Comparison of ENCODE assay signal across 8 cellular contexts in the genomic region with DNA sequence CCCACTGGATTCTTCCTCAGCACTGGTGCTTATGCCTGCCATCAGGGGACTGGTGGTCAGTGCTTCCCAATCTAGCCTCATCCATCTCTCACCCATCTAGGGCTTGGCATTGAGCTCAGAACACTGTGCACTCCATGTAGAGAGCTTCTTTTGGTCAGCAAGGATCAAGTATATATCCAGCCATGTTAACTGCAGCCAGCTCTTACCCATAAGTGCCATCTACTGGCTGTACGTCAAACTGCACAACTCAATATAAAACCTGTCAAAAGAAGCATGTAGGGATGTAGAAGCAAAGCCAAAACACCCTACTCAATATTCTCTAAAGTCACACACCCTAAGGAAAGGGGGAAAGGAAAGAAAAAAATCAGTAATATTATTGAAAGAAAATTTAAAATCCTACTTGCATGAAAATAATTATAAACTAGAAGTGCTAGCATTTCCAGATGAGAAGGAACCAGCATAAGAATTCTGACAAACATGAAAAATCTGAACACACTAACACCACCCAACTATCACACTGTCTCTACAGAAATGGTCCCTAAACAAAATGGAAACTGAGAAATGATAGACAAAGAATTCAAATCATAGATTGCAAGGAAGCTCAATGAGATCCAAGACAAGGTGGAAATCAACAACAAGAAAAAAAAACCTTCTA.
A peak's percentile ranks its signal among the peaks of the same experiment; 100 is the strongest.
DNase-seq lines count a peak whose midpoint lies in the region; ATAC-seq, FAIRE-seq and TF ChIP-seq lines count a peak whose summit lies in the region.

No MANE protein-coding gene starts in this region.

- no peaks in the 10 kb centered on the region for H3K9me1 ChIP-seq in keratinocyte (ENCODE audit: control insufficient read depth, extremely low read depth, insufficient read depth, low read length)

- no peak overlapping the region for H3K4me2 ChIP-seq in DND-41 (ENCODE audit: insufficient read depth, low read length)
- H3K4me2 ChIP-seq in GM12878 (ENCODE audit: control insufficient read depth, insufficient read depth) = no peak overlapping the region
- H3K4me2 ChIP-seq in keratinocyte (ENCODE audit: control insufficient read depth, extremely low read depth, insufficient read depth, low read depth, low read length) = no peak overlapping the region

- 6% methylated on average over 1 of the region's 1 CpG for WGBS in GM12878 (ENCODE audit: insufficient coverage, insufficient replicate concordance, low lambda C conversion rate, missing lambda C conversion rate)

- TF ChIP-seq CTCF in DND-41 (IDR thresholded peaks at IDR 0.05; ENCODE audit: borderline replicate concordance, extremely low read depth, low read length, poor library complexity, severe bottlenecking) = peak; percentile 90
- TF ChIP-seq CTCF in GM12878 (IDR thresholded peaks at IDR 0.05 in 2 of 3, conservative IDR thresholded peaks at IDR 0.05 in 1 of 3; ENCODE audit: control insufficient read depth in 2 of 3, extremely low read depth in 1 of 3, insufficient read depth in 1 of 3, low read depth in 3 of 3, low read length in 3 of 3) = peak; percentile 69 to 80 (median 79)
- peak; percentile 28 to 72 (median 58) for TF ChIP-seq CTCF in keratinocyte (optimal IDR thresholded peaks at IDR 0.05 in 1 of 3, IDR thresholded peaks at IDR 0.05 in 1 of 3, conservative IDR thresholded peaks at IDR 0.05 in 1 of 3; ENCODE audit: extremely low read depth in 1 of 3, insufficient read depth in 2 of 3, low read length in 3 of 3)
- TF ChIP-seq CTCF in vagina (IDR thresholded peaks at IDR 0.05) = peak; percentile 3 to 26 (median 24)

- CTCF ChIA-PET in GM12878 (lab: Yijun Ruan, JAX) = interaction anchor here (0.6 to 3.0 kb wide), 25 partner anchors 9 to 1380 kb away, joined by 3 to 38 read pairs (median 4); no protein-coding TSS in a partner anchor

- BruUV-seq in GM12878 (replicated peaks; lab: Mats Ljungman, UMichigan) = no TSS peak

- peak; percentile 57 for DNase-seq in DND-41
- peak; percentile 9 for DNase-seq in NCI-H2196 treated with DMSO at 0.1 percent for 48 hours (lab: John Stamatoyannopoulos, UW; ENCODE audit: unreplicated experiment)
- peak; percentile 3 for DNase-seq in GM12878 (ENCODE audit: low read depth, low spot score)
- no peak for DNase-seq in keratinocyte (ENCODE audit: low read depth, low spot score)
- DNase-seq in vagina (ENCODE audit: extremely low spot score in 2 of 2) = no peak
- no peak for DNase-seq in effector CD4-positive, alpha-beta T cell

- SMC1A ChIA-PET in GM12878 (lab: Charles Lee; ENCODE audit: uncharacterized antibody, unreplicated experiment) = interaction anchor here (0.5 to 2.6 kb wide), 11 partner anchors 9 to 1380 kb away, joined by 3 to 13 read pairs (median 4); no protein-coding TSS in a partner anchor

- TF ChIP-seq EP300 in GM12878 (IDR thresholded peaks at IDR 0.05; ENCODE audit: borderline replicate concordance in 1 of 2, control insufficient read depth in 1 of 2, low read depth in 2 of 2, low read length in 2 of 2) = no peak

- H4K20me1 ChIP-seq in DND-41 (ENCODE audit: insufficient read depth, low read length) (no peaks in the 10 kb centered on the region), GM12878 (ENCODE audit: control insufficient read depth, insufficient read depth) (no peaks in the 10 kb centered on the region), keratinocyte (ENCODE audit: control insufficient read depth, extremely low read depth, insufficient read depth, low read length) (no peaks in the 10 kb centered on the region)

- ATAC-seq in DND-41 (ENCODE audit: insufficient read depth, low read depth) (peak; percentile 87), GM19328 (IDR thresholded peaks at IDR 0.05; ENCODE audit: unreplicated experiment) (peak; percentile 92), HG03175 (IDR thresholded peaks at IDR 0.05; ENCODE audit: unreplicated experiment) (peak; percentile 94), GM12878 (peak; percentile 93)

- TF ChIP-seq RAD21 in GM12878 (IDR thresholded peaks at IDR 0.05; ENCODE audit: insufficient read depth, low read depth, low read length) = peak; percentile 79

- H3K36me3 ChIP-seq in DND-41 (ENCODE audit: insufficient read depth, low read length) (0 out of 2 replicates have a peak, but pooled peaks cover 4% of the 10 kb centered on the region), GM12878 (ENCODE audit: control insufficient read depth in 2 of 2, insufficient read depth in 2 of 2, low read length in 1 of 2) (no peaks in the 10 kb centered on the region), keratinocyte (ENCODE audit: control insufficient read depth in 2 of 2, extremely low read depth in 1 of 2, insufficient read depth in 2 of 2, low read length in 2 of 2) (no peaks in the 10 kb centered on the region), vagina (no peaks in the 10 kb centered on the region)

- in situ Hi-C loops in GM12878 (cut with MboI) = loop anchor here (5.0 to 10.0 kb wide), 2 partner anchors 1076 to 1378 kb away; no protein-coding TSS in a partner anchor

- H3K9ac ChIP-seq in DND-41 (ENCODE audit: low read depth, low read length) (no peak overlapping the region), GM12878 (ENCODE audit: control insufficient read depth, insufficient read depth, low read length) (no peak overlapping the region), keratinocyte (ENCODE audit: control insufficient read depth, extremely low read depth, insufficient read depth, low read length) (no peak overlapping the region)

- H3K4me1 ChIP-seq in DND-41 (ENCODE audit: insufficient read depth, low read length) (peaks cover 19% of the 10 kb centered on the region), GM12878 (ENCODE audit: control insufficient read depth, insufficient read depth, low read length) (no peaks in the 10 kb centered on the region), keratinocyte (ENCODE audit: control insufficient read depth, extremely low read depth, insufficient read depth, low read length) (no peaks in the 10 kb centered on the region), vagina (no peaks in the 10 kb centered on the region)

- H3K4me3 ChIP-seq in DND-41 (ENCODE audit: low read depth in 1 of 2, low read length in 2 of 2) (no peak overlapping the region), GM12878 (no peak overlapping the region), keratinocyte (ENCODE audit: control insufficient read depth in 2 of 3, extremely low read depth in 1 of 3, insufficient read depth in 2 of 3, low read depth in 1 of 3, low read length in 3 of 3) (no peak overlapping the region), vagina (no peak overlapping the region)

- H3K27me3 ChIP-seq in DND-41 (ENCODE audit: insufficient read depth, low read length, poor library complexity) = no peaks in the 10 kb centered on the region
- no peaks in the 10 kb centered on the region for H3K27me3 ChIP-seq in GM12878 (replicated peaks in 1 of 2; ENCODE audit: control insufficient read depth in 2 of 2, insufficient read depth in 2 of 2, low read length in 1 of 2)
- H3K27me3 ChIP-seq in keratinocyte (ENCODE audit: control insufficient read depth, extremely low read depth, insufficient read depth, low read length) = no peaks in the 10 kb centered on the region
- H3K27me3 ChIP-seq in vagina = no peaks in the 10 kb centered on the region

- RAD21 ChIA-PET in GM12878 (lab: Charles Lee; ENCODE audit: unreplicated experiment) = interaction anchor here (0.8 to 1.6 kb wide), 8 partner anchors 595 to 1380 kb away, joined by 3 to 6 read pairs (median 3); no protein-coding TSS in a partner anchor

- POLR2A ChIA-PET in GM12878 (lab: Charles Lee) = no interaction called here

- no peaks in the 10 kb centered on the region for H3K9me3 ChIP-seq in DND-41 (ENCODE audit: insufficient read depth, low read length, severe bottlenecking)
- H3K9me3 ChIP-seq in GM12878 (replicated peaks; ENCODE audit: control insufficient read depth, insufficient read depth, low read length) = no peaks in the 10 kb centered on the region
- H3K9me3 ChIP-seq in keratinocyte (ENCODE audit: control insufficient read depth, low read depth, low read length) = no peaks in the 10 kb centered on the region
- H3K9me3 ChIP-seq in vagina = no peaks in the 10 kb centered on the region

- FAIRE-seq in GM12878 (lab: Jason Lieb, UNC) (peak; percentile 78), keratinocyte (lab: Jason Lieb, UNC) (no peak)

- H3K79me2 ChIP-seq in DND-41 (ENCODE audit: insufficient read depth, low read length) (no peaks in the 10 kb centered on the region), GM12878 (ENCODE audit: control insufficient read depth, insufficient read depth, low read length) (no peaks in the 10 kb centered on the region), keratinocyte (ENCODE audit: control insufficient read depth, insufficient read depth, low read length) (no peaks in the 10 kb centered on the region)

- dilution Hi-C loops in keratinocyte (cut with MboI; ENCODE audit: extremely low pct_ligation_motif_present, low sequenced_read_pairs) = no loop called here

- no peak for TF ChIP-seq POLR2A in GM12878 (IDR thresholded peaks at IDR 0.05; ENCODE audit: low read depth, low read length)
- no peak for TF ChIP-seq POLR2A in vagina (IDR thresholded peaks at IDR 0.05)

- H2AFZ ChIP-seq in DND-41 (ENCODE audit: low read depth, low read length) (peak overlapping the region; percentile 68), GM12878 (ENCODE audit: control insufficient read depth, low read depth, low read length) (no peak overlapping the region), keratinocyte (ENCODE audit: control insufficient read depth, low read length) (no peak overlapping the region)

- H3K27ac ChIP-seq in DND-41 (ENCODE audit: low read length) (peak overlapping the region; percentile 67), GM12878 (ENCODE audit: control insufficient read depth, insufficient read depth) (no peak overlapping the region), keratinocyte (ENCODE audit: control insufficient read depth, insufficient read depth, low read length) (no peak overlapping the region), vagina (no peak overlapping the region)

- intact Hi-C loops in GM12878 (cut with micrococcal nuclease; ENCODE audit: unreplicated experiment) (loop anchor here (2.0 to 10.0 kb wide), 5 partner anchors 658 to 1381 kb away; a partner anchor contains a TSS), vagina (cut with DNase I) (no loop called here)

TF ChIP-seq in GM12878, 131 proteins besides CTCF, POLR2A, EP300 and RAD21 (continues in another document):
- TF ChIP-seq SUZ12 (IDR thresholded peaks at IDR 0.05; ENCODE audit: unreplicated experiment) (no peak), RFX5 (IDR thresholded peaks at IDR 0.05; ENCODE audit: low read depth, low read length) (no peak)
- TF ChIP-seq, protein P1, sequence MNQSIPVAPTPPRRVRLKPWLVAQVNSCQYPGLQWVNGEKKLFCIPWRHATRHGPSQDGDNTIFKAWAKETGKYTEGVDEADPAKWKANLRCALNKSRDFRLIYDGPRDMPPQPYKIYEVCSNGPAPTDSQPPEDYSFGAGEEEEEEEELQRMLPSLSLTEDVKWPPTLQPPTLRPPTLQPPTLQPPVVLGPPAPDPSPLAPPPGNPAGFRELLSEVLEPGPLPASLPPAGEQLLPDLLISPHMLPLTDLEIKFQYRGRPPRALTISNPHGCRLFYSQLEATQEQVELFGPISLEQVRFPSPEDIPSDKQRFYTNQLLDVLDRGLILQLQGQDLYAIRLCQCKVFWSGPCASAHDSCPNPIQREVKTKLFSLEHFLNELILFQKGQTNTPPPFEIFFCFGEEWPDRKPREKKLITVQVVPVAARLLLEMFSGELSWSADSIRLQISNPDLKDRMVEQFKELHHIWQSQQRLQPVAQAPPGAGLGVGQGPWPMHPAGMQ (IDR thresholded peaks at IDR 0.05; ENCODE audit: borderline replicate concordance) = no peak

Comparison
In these comparisons a context has a peak if more than half of its experiments do, and no peak if none do; other contexts are left out.
1. DNase-seq: peak in DND-41 (single experiment), NCI-H2196 treated with DMSO at 0.1 percent for 48 hours (single experiment) and GM12878 (single experiment); none in keratinocyte (single experiment), vagina (0 of 2) and effector CD4-positive, alpha-beta T cell (single experiment).
2. CTCF ChIP-seq: peak in every context shown above with its lines; median percentile 90 in DND-41; 79 in GM12878; 58 in keratinocyte; 24 in vagina.
3. Peak in every context shown above with its lines, with median percentiles within 50 percentile points of each other: ATAC-seq.